Comparison of ENCODE assay signal across 13 cellular contexts in the genomic region with DNA sequence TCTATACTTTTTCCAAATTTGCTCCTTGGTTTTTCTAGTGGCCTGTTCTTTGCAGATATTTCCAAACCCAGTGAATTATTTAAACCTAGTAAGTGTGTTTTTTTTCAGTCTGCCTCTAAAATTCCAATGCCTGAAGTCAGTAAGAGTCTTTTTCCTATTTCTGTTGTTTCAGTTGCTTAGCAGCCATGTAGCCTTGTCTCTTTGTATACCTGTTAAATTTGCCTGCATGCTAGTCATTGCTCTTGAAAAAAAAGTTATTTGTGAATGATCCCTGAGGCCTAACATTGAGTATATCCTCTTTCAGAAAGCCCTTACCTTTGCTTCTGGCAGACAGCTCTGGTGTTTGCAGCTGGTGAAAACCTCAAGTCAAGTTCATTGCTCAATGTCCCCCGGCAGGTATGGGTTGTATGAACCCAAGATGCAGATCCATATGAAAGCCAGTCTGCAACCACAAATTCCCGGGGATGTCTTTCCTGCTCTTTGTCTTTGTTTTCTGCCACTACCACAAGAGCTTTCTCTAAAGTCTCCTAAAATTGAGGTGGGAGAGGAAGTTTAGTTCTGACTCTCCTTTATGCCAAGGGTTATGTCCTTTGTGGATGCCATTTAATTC. TPM values are rescaled to one million over a fixed set of nuclear protein-coding genes. Genes with fewer than 3 reads are reported as not detected.
"Had no signal": no experiment of that assay in that cellular context is flagged by ENCODE, and none has a peak within 500 bp of the region (broad histone marks: within the 10 kb centered on the region; RNA-seq: fewer than 3 reads in every experiment).

No MANE protein-coding gene starts in this region.

- ATAC-seq: activated T-cell treated with anti-CD3 and anti-CD28 coated beads, Interleukin-2, amount 50 U/mL, for 72 hours; left colon had no signal

- H3K27ac ChIP-seq: colonic mucosa had no signal

- DNase-seq: activated CD4-positive, alpha-beta memory T cell treated with anti-CD3 and anti-CD28 coated beads for 36 hours; activated gamma-delta T cell treated with Interleukin-2 at 50 U/mL for 16 hours; activated naive CD8-positive, alpha-beta T cell treated with anti-CD3 and anti-CD28 coated beads for 36 hours; activated T-cell treated with anti-CD3 and anti-CD28 coated beads, Interleukin-2, amount 50 U/mL, for 72 hours; aorta; colonic mucosa; effector CD8-positive, alpha-beta T cell; hypothalamus; immature natural killer cell; left colon; stimulated activated CD4-positive, alpha-beta T cell treated with anti-CD3 and anti-CD28 coated beads, Interleukin-4, amount 100 ng/mL, for 4 hours had no signal

- H3K4me3 Mint-ChIP-seq: activated CD4-positive, alpha-beta memory T cell treated with anti-CD3 and anti-CD28 coated beads for 36 hours; activated naive CD8-positive, alpha-beta T cell treated with anti-CD3 and anti-CD28 coated beads for 36 hours; activated T-cell treated with anti-CD3 and anti-CD28 coated beads, Interleukin-2, amount 50 U/mL, for 72 hours; immature natural killer cell; nephron had no signal

- H3K27me3 ChIP-seq: colonic mucosa had no signal

- H3K9me3 ChIP-seq: colonic mucosa had no signal

- H3K4me3 ChIP-seq: colonic mucosa had no signal

- H3K4me1 ChIP-seq: colonic mucosa had no signal

- H3K9me3 Mint-ChIP-seq: activated CD4-positive, alpha-beta memory T cell treated with anti-CD3 and anti-CD28 coated beads for 36 hours; activated naive CD8-positive, alpha-beta T cell treated with anti-CD3 and anti-CD28 coated beads for 36 hours; activated T-cell treated with anti-CD3 and anti-CD28 coated beads, Interleukin-2, amount 50 U/mL, for 72 hours; immature natural killer cell; nephron had no signal

- H3K27ac Mint-ChIP-seq: activated CD4-positive, alpha-beta memory T cell treated with anti-CD3 and anti-CD28 coated beads for 36 hours; activated naive CD8-positive, alpha-beta T cell treated with anti-CD3 and anti-CD28 coated beads for 36 hours; activated T-cell treated with anti-CD3 and anti-CD28 coated beads, Interleukin-2, amount 50 U/mL, for 72 hours; immature natural killer cell; nephron had no signal

- H3K36me3 Mint-ChIP-seq: activated CD4-positive, alpha-beta memory T cell treated with anti-CD3 and anti-CD28 coated beads for 36 hours; activated naive CD8-positive, alpha-beta T cell treated with anti-CD3 and anti-CD28 coated beads for 36 hours; immature natural killer cell had no signal

- H3K36me3 ChIP-seq: colonic mucosa had no signal

- H3K4me1 Mint-ChIP-seq: immature natural killer cell had no signal

RNA-seq across cellular contexts. Expression of a gene that starts 35.7 kb away (rescaled TPM):
- total RNA-seq: glomerular endothelial cell had no signal
